Comparison of ENCODE assay signal across 17 cellular contexts in the genomic region with DNA sequence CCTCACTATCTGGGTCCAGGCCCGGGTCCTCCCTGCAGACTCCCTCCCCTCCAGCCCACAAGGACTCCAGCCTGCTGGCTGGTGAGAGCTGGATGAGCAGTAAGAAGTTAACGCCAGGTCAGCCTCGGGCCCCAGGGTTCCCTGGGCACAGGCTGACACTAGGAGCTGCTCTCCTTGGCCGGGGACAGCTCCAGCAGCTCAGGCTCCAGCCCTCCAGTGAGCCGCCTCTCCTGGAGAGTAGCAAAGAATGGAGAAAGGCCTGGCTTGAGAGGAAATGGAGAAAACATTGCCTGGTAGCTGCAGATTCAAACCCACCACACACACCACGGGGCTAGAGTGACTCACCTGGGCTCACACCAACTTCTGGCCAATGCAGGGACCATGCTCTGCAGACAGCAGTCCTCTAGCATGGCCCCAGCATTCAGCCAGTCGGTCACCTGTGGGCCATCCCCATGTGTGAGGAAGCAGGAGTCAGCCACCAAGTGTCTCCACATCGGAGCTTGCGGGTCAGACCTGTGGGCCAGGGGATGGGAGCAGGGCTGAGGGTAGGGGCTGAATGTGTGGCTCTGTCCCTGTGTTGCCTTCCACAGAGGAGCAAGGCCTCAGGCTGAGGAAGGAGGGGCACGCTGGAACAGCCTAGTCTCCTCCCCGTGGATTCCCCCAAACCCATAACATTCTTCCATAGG. TPM values are rescaled to one million over a fixed set of nuclear protein-coding genes. Genes with fewer than 3 reads are reported as not detected.
A peak's percentile ranks its signal among the peaks of the same experiment; 100 is the strongest.
DNase-seq lines count a peak whose midpoint lies in the region; ATAC-seq and TF ChIP-seq lines count a peak whose summit lies in the region.
"Had no signal": no experiment of that assay in that cellular context is flagged by ENCODE, and none has a peak within 500 bp of the region (broad histone marks: within the 10 kb centered on the region; RNA-seq: fewer than 3 reads in every experiment).

No MANE protein-coding gene starts in this region.

- intact Hi-C loops in CD4-positive, alpha-beta T cell (cut with DNase I, micrococcal nuclease), result no loop called here
- intact Hi-C loops in adrenal gland (cut with DNase I) (no loop called here), esophagus squamous epithelium (cut with DNase I) (no loop called here)

- H3K4me1 Mint-ChIP-seq in CD4-positive, alpha-beta T cell (ENCODE audit: low read depth), result peaks cover 38% of the 10 kb centered on the region
- H3K4me1 Mint-ChIP-seq in HFFc6 (ENCODE audit: low read depth) (peaks cover 15% of the 10 kb centered on the region; the same call in 1 of the 2 replicates), nephron (peaks cover 29% of the 10 kb centered on the region)

- H3K4me1 ChIP-seq in adrenal gland (replicated peaks in 1 of 2) (peaks cover 40 to 52% of the 10 kb centered on the region in 2 donors), esophagus squamous epithelium (peaks cover 12 to 58% (median 24%) of the 10 kb centered on the region in 3 donors)

- POLR2A ChIA-PET in CD4-positive, alpha-beta T cell (lab: Charles Lee), result interaction anchor here (6.6 kb wide), 1 partner anchor 18 kb away, joined by 92 read pairs; a partner anchor contains a TSS

- TF ChIP-seq CTCF in CD4-positive, alpha-beta T cell (IDR thresholded peaks at IDR 0.05), result no peak
- TF ChIP-seq CTCF in HFFc6 (IDR thresholded peaks at IDR 0.05) (no peak), adrenal gland (IDR thresholded peaks at IDR 0.05) (no peak), nephron (IDR thresholded peaks at IDR 0.05; ENCODE audit: unreplicated experiment in 3 of 3) (no peak), esophagus squamous epithelium (IDR thresholded peaks at IDR 0.05) (no peak)

- H3K9me3 Mint-ChIP-seq in CD4-positive, alpha-beta T cell, result no peaks in the 10 kb centered on the region
- H3K9me3 Mint-ChIP-seq in HFFc6 (no peaks in the 10 kb centered on the region), nephron (no peaks in the 10 kb centered on the region)

- no peaks in the 10 kb centered on the region for H3K27me3 Mint-ChIP-seq in CD4-positive, alpha-beta T cell
- peaks cover 10% of the 10 kb centered on the region for H3K27me3 Mint-ChIP-seq in HFFc6 (ENCODE audit: insufficient read depth)
- H3K27me3 Mint-ChIP-seq in nephron (ENCODE audit: low read depth), result peaks cover 24% of the 10 kb centered on the region

- H3K36me3 Mint-ChIP-seq in CD4-positive, alpha-beta T cell (ENCODE audit: low read depth), result peaks cover 28% of the 10 kb centered on the region
- H3K36me3 Mint-ChIP-seq in HFFc6 (ENCODE audit: low read depth) (no peaks in the 10 kb centered on the region), nephron (ENCODE audit: low read depth) (peaks cover 6% of the 10 kb centered on the region)

- peak overlapping the region; percentile 42 for H3K27ac Mint-ChIP-seq in CD4-positive, alpha-beta T cell
- H3K27ac Mint-ChIP-seq in HFFc6 (no peak overlapping the region; the same call in 1 of the 2 replicates), nephron (peak overlapping the region; percentile 5 to 38 (median 10))

- DNase-seq in CD4-positive, alpha-beta T cell, result no peak
- DNase-seq in HFFc6 (peak; percentile 24), adrenal gland (peak in 5 of 7 donors; percentile 51 to 63 (median 57)), occipital lobe (lab: John Stamatoyannopoulos, UW) (no peak), esophagus squamous epithelium (lab: John Stamatoyannopoulos, UW) (no peak), epidermal melanocyte (ENCODE audit: insufficient read length, low spot score) (no peak)
- DNase-seq: activated gamma-delta T cell, Caco-2, NCI-H1417 treated with DMSO at 0.1 percent for 48 hours, NCI-H510A treated with DMSO at 0.1 percent for 48 hours had no signal

- no peak for ATAC-seq in CD4-positive, alpha-beta T cell (ENCODE audit: poor library complexity)
- ATAC-seq: activated CD4-positive, CD25-positive, alpha-beta regulatory T cell treated with anti-CD3 and anti-CD28 coated beads, Interleukin-2, amount 50 U/mL, for 24 hours; Right ventricle myocardium inferior had no signal

- H3K27ac ChIP-seq in CD4-positive, alpha-beta T cell (ENCODE audit: low read depth, low read length), result peak overlapping the region; percentile 23
- H3K27ac ChIP-seq in adrenal gland, result peak overlapping the region; percentile 23 to 95 (median 82)
- H3K27ac ChIP-seq in esophagus squamous epithelium, result peak overlapping the region in 1 of 4 donors; percentile 44
- H3K27ac ChIP-seq: right atrium auricular region had no signal

- TF ChIP-seq POLR2A in adrenal gland (IDR thresholded peaks at IDR 0.05), result peak in 1 of 2 donors; percentile 15
- TF ChIP-seq POLR2A in esophagus squamous epithelium (IDR thresholded peaks at IDR 0.05), result no peak

- H3K9me3 ChIP-seq in CD4-positive, alpha-beta T cell (ENCODE audit: control insufficient read depth, low read length), result no peaks in the 10 kb centered on the region
- H3K9me3 ChIP-seq in adrenal gland (replicated peaks in 1 of 3) (no peaks in the 10 kb centered on the region), esophagus squamous epithelium (no peaks in the 10 kb centered on the region)
- H3K9me3 ChIP-seq: Caco-2, right atrium auricular region had no signal

- H3K4me3 ChIP-seq in adrenal gland, result no peak overlapping the region
- no peak overlapping the region for H3K4me3 ChIP-seq in esophagus squamous epithelium
- H3K4me3 ChIP-seq: right atrium auricular region had no signal

- CTCF ChIA-PET in CD4-positive, alpha-beta T cell (lab: Charles Lee), result interaction anchor here (1.3 kb wide), 1 partner anchor 158 kb away, joined by 4 read pairs; no protein-coding TSS in a partner anchor

- peaks cover 0 to 31% of the 10 kb centered on the region in 2 donors for H3K36me3 ChIP-seq in adrenal gland (replicated peaks in 1 of 2)
- H3K36me3 ChIP-seq in esophagus squamous epithelium, result peaks cover 4 to 43% (median 10%) of the 10 kb centered on the region in 3 donors
- H3K36me3 ChIP-seq: right atrium auricular region had no signal

- H3K27me3 ChIP-seq in CD4-positive, alpha-beta T cell (ENCODE audit: control insufficient read depth, insufficient read depth, low read length), result no peaks in the 10 kb centered on the region
- H3K27me3 ChIP-seq in adrenal gland (no peaks in the 10 kb centered on the region), esophagus squamous epithelium (peaks cover 0 to 17% (median 0%) of the 10 kb centered on the region in 4 donors)
- H3K27me3 ChIP-seq: right atrium auricular region had no signal

- 31 to 47% (median 45%) methylated on average over 5 to 11 of the region's 11 CpGs for WGBS in adrenal gland, 4 donors
- 35 to 77% methylated on average over 3 to 4 of the region's 11 CpGs for WGBS in esophagus squamous epithelium, 2 donors

- no peak overlapping the region for H3K4me3 Mint-ChIP-seq in CD4-positive, alpha-beta T cell
- H3K4me3 Mint-ChIP-seq in HFFc6 (no peak overlapping the region), nephron (peak overlapping the region in 1 of 3 experiments; percentile 2)

RNA-seq across cellular contexts. Expression of a gene that starts 6.5 kb away (rescaled TPM):
- 10 to 100 TPM; 52.0 to 53.4 TPM for total RNA-seq in CD4-positive, alpha-beta T cell
- total RNA-seq in HFFc6 (2021; fragmentation: NEBNext Ultra II Directional; extraction: Animal tissue kit (Norgen Biotek cat#: 25700)), result under 1 TPM in 3 of 6 experiments, not detected in 3; 0.40 to 0.87 (median 0.55) TPM
- total RNA-seq in adrenal gland, result 1 to 10 TPM in 3 of 8 donors, under 1 TPM in 2, not detected in 3; 0.69 to 5.1 (median 1.5) TPM
- 10 to 100 TPM in 1 of 3 donors, 1 to 10 TPM in 1, not detected in 1; 3.6 to 11.3 TPM for polyA plus RNA-seq in adrenal gland
- not detected for total RNA-seq in occipital lobe
- total RNA-seq in esophagus squamous epithelium, result 1 to 10 TPM in 1 of 4 donors, under 1 TPM in 1, not detected in 2; 0.38 to 1.8 TPM
- total RNA-seq: cerebellum, fibroblast of lung, H4, right atrium auricular region had no signal

RNA-seq across cellular contexts. Expression of a gene that starts 18.7 kb away (rescaled TPM):
- total RNA-seq in CD4-positive, alpha-beta T cell, result 100 to 1,000 TPM; 313 to 317 TPM
- 10 to 100 TPM; 34.7 to 40.6 (median 38.5) TPM for total RNA-seq in HFFc6 (2021; fragmentation: NEBNext Ultra II Directional; extraction: Animal tissue kit (Norgen Biotek cat#: 25700))
- total RNA-seq in adrenal gland, result 100 to 1,000 TPM in 1 of 8 donors, 10 to 100 TPM in 7; 31.7 to 128 (median 59.8) TPM
- 100 to 1,000 TPM in 2 of 3 donors, 10 to 100 TPM in 1; 15.0 to 235 (median 109) TPM for polyA plus RNA-seq in adrenal gland
- total RNA-seq in occipital lobe, result 6.4 TPM
- 10 to 100 TPM; 50.1 to 84.0 (median 70.4) TPM for total RNA-seq in esophagus squamous epithelium

RNA-seq across cellular contexts. Expression of a gene that starts 18.9 kb away (rescaled TPM):
- under 1 TPM; 0.66 to 0.78 TPM for total RNA-seq in CD4-positive, alpha-beta T cell
- total RNA-seq in HFFc6 (2021; fragmentation: NEBNext Ultra II Directional; extraction: Animal tissue kit (Norgen Biotek cat#: 25700)), result under 1 TPM; 0.20 to 0.47 (median 0.28) TPM
- total RNA-seq in adrenal gland (1 to 10 TPM in 3 of 8 donors, under 1 TPM in 3, not detected in 2; 0.24 to 1.4 (median 0.89) TPM), occipital lobe (0.16 TPM), esophagus squamous epithelium (1 to 10 TPM in 1 of 4 donors, under 1 TPM in 2, not detected in 1; 0.19 to 1.6 (median 0.29) TPM)
- polyA plus RNA-seq in adrenal gland, result 1 to 10 TPM in 2 of 3 donors, under 1 TPM in 1; 0.16 to 2.8 (median 1.5) TPM

RNA-seq across cellular contexts. Expression of a gene that starts 28.2 kb away (rescaled TPM):
- 1 to 10 TPM; 6.6 to 9.9 TPM for total RNA-seq in CD4-positive, alpha-beta T cell
- 10 to 100 TPM; 14.4 to 21.4 (median 18.9) TPM for total RNA-seq in HFFc6 (2021; fragmentation: NEBNext Ultra II Directional; extraction: Animal tissue kit (Norgen Biotek cat#: 25700))
- 100 to 1,000 TPM in 6 of 8 donors, 10 to 100 TPM in 2; 42.8 to 175 (median 151) TPM for total RNA-seq in adrenal gland
- polyA plus RNA-seq in adrenal gland, result 10 to 100 TPM; 14.0 to 61.5 (median 30.9) TPM
- total RNA-seq in occipital lobe, result 2.0 TPM
- total RNA-seq in esophagus squamous epithelium, result 10 to 100 TPM; 14.5 to 49.2 (median 26.6) TPM

RNA-seq across cellular contexts. Expression of a gene that starts 35.0 kb away (rescaled TPM):
- 1 to 10 TPM; 6.7 to 7.5 TPM for total RNA-seq in CD4-positive, alpha-beta T cell
- total RNA-seq in HFFc6 (2021; fragmentation: NEBNext Ultra II Directional; extraction: Animal tissue kit (Norgen Biotek cat#: 25700)), result 100 to 1,000 TPM; 291 to 396 (median 388) TPM
- total RNA-seq in adrenal gland (100 to 1,000 TPM in 2 of 8 donors, 10 to 100 TPM in 6; 42.0 to 369 (median 71.9) TPM), occipital lobe (4.2 TPM), esophagus squamous epithelium (10 to 100 TPM in 2 of 4 donors, 1 to 10 TPM in 2; 4.6 to 23.8 (median 9.9) TPM)
- 100 to 1,000 TPM in 2 of 3 donors, 10 to 100 TPM in 1; 21.5 to 222 (median 184) TPM for polyA plus RNA-seq in adrenal gland

Comparison
In these comparisons a context has a peak if more than half of its experiments do, and no peak if none do; other contexts are left out.
1. DNase-seq: peak in HFFc6 (single experiment) and adrenal gland (5 of 7); none in CD4-positive, alpha-beta T cell (0 of 10), occipital lobe (single experiment), esophagus squamous epithelium (single experiment) and epidermal melanocyte (single experiment).
2. RNA of a gene that starts 6.5 kb away (total RNA-seq): 52.0 to 53.4 TPM in CD4-positive, alpha-beta T cell; 0.69 to 5.1 TPM in adrenal gland, 0.40 to 0.87 TPM in HFFc6, 0.38 to 1.8 TPM in esophagus squamous epithelium and not detected in occipital lobe (single experiment); every median in the first group is over 4 times any median in the second.